Comparison of ENCODE assay signal across 17 cellular contexts in the genomic region with DNA sequence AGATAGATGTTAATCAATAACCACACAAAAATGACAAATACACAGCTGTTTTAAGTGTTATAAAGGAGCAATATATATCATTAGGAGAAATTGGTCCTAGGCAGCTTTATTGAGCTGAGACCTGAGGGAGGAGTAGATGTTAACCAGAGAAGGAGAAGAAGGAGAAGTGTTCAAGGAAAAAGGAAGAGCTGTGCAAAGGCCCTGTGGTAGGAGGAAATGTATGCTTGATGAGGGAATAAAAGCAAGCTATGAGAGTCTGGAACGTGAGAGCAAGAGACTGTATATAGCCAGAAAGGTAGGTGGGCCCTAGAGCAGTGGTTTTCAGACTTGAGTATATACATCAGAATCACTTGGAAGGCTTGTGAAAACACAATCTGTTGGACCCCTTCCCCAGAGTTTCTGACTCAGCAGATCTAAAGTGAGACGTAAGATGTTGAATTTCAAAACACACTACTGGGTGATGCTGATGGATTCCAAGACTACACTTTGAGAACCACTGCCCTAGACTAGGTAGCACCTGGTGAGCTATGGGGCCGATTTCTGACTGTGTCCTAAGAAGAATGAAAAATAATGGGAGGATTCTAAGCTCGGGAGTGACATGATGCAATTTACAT.
A peak's percentile ranks its signal among the peaks of the same experiment; 100 is the strongest.
DNase-seq lines count a peak whose midpoint lies in the region; ATAC-seq, FAIRE-seq and TF ChIP-seq lines count a peak whose summit lies in the region.
"Had no signal": no experiment of that assay in that cellular context is flagged by ENCODE, and none has a peak within 500 bp of the region (broad histone marks: within the 10 kb centered on the region; RNA-seq: fewer than 3 reads in every experiment).

No MANE protein-coding gene starts in this region.

- H3K36me3 ChIP-seq in Caco-2 (ENCODE audit: control insufficient read depth, insufficient read depth, low read length) (no peaks in the 10 kb centered on the region), Loucy (ENCODE audit: insufficient read depth, low read length) (no peaks in the 10 kb centered on the region), astrocyte (ENCODE audit: insufficient read depth, low read length) (no peaks in the 10 kb centered on the region), mesenchymal stem cell (ENCODE audit: control insufficient read depth in 1 of 2, insufficient read depth in 2 of 2, low read depth in 1 of 2, low read length in 2 of 2) (no peaks in the 10 kb centered on the region), mesendoderm (ENCODE audit: control insufficient read depth, insufficient read depth, low read length) (no peaks in the 10 kb centered on the region)
- H3K36me3 ChIP-seq: BLaER1, HAP-1 had no signal

- H2BK15ac ChIP-seq in mesenchymal stem cell (ENCODE audit: low read depth, poor library complexity, severe bottlenecking) (no peak overlapping the region), mesendoderm (replicated peaks; ENCODE audit: low read depth) (no peak overlapping the region)

- H3K4ac ChIP-seq in mesenchymal stem cell (ENCODE audit: low read depth in 1 of 2, low read length in 2 of 2), result no peak overlapping the region
- H3K4ac ChIP-seq in mesendoderm (ENCODE audit: low read depth, low read length), result no peak overlapping the region

- 92% methylated on average over 4 of the region's 4 CpGs for WGBS in mesenchymal stem cell
- no CpG with 5 or more reads among the region's 4 CpGs for whole genome bisulfite sequencing in mesendoderm (ENCODE audit: extremely low coverage, insufficient coverage, low lambda C conversion rate)

- no peak overlapping the region for H2AFZ ChIP-seq in Loucy (ENCODE audit: low read length)
- H2AFZ ChIP-seq in astrocyte (ENCODE audit: low read depth, low read length), result no peak overlapping the region
- H2AFZ ChIP-seq in mesenchymal stem cell (ENCODE audit: low read depth, low read length), result no peak overlapping the region
- H2AFZ ChIP-seq: GM23248 had no signal

- H3K79me1 ChIP-seq in mesenchymal stem cell (replicated peaks; ENCODE audit: low read length, poor library complexity, severe bottlenecking) (no peaks in the 10 kb centered on the region), mesendoderm (ENCODE audit: low read length) (no peaks in the 10 kb centered on the region)

- intact Hi-C loops in Caco-2 (cut with micrococcal nuclease; ENCODE audit: unreplicated experiment), result no loop called here

- no peaks in the 10 kb centered on the region for H4K20me1 ChIP-seq in Loucy (ENCODE audit: insufficient read depth, low read length, poor library complexity, severe bottlenecking)
- no peaks in the 10 kb centered on the region for H4K20me1 ChIP-seq in astrocyte (ENCODE audit: insufficient read depth, low read length)
- H4K20me1 ChIP-seq: BLaER1 had no signal

- H3K27ac Mint-ChIP-seq in Caco-2 (ENCODE audit: unreplicated experiment), result peak overlapping the region; percentile 12
- peak overlapping the region; percentile 75 for H3K27ac Mint-ChIP-seq in astrocyte (ENCODE audit: unreplicated experiment)
- no peak overlapping the region for H3K27ac Mint-ChIP-seq in osteocyte (ENCODE audit: unreplicated experiment)
- H3K27ac Mint-ChIP-seq: CD14-positive monocyte had no signal

- H3K27me3 ChIP-seq in Caco-2 (replicated peaks; ENCODE audit: control insufficient read depth, insufficient read depth, low read length) (no peaks in the 10 kb centered on the region), Loucy (ENCODE audit: insufficient read depth, low read length, poor library complexity, severe bottlenecking) (no peaks in the 10 kb centered on the region), astrocyte (ENCODE audit: insufficient read depth, low read length) (no peaks in the 10 kb centered on the region), mesenchymal stem cell (ENCODE audit: control insufficient read depth in 1 of 2, insufficient read depth in 1 of 2, low read length in 2 of 2) (no peaks in the 10 kb centered on the region), mesendoderm (ENCODE audit: insufficient read depth, low read length, poor library complexity) (no peaks in the 10 kb centered on the region)
- H3K27me3 ChIP-seq: BLaER1 had no signal

- FAIRE-seq in astrocyte (lab: Jason Lieb, UNC), result no peak
- FAIRE-seq: GM12878, GM19239 had no signal

- H3K36me3 Mint-ChIP-seq in Caco-2 (ENCODE audit: insufficient read depth, unreplicated experiment) (no peaks in the 10 kb centered on the region), astrocyte (ENCODE audit: low read depth, unreplicated experiment) (no peaks in the 10 kb centered on the region), osteocyte (ENCODE audit: unreplicated experiment) (no peaks in the 10 kb centered on the region)
- H3K36me3 Mint-ChIP-seq: CD14-positive monocyte; CD4-positive, alpha-beta memory T cell had no signal

- H2BK120ac ChIP-seq in mesenchymal stem cell (ENCODE audit: low read depth, low read length) (no peak overlapping the region), mesendoderm (ENCODE audit: low read depth, low read length) (no peak overlapping the region)

- H4K5ac ChIP-seq in mesendoderm (ENCODE audit: low read length), result no peak overlapping the region

- DNase-seq in Caco-2 (no peak), astrocyte (ENCODE audit: low read depth) (no peak), mesenchymal stem cell (no peak), retina (no peak), mesendoderm (no peak), osteocyte (ENCODE audit: extremely low spot score, unreplicated experiment) (no peak)
- DNase-seq: 8988T; CD4-positive, alpha-beta memory T cell; DMS 273 treated with DMSO at 0.1 percent for 48 hours had no signal

- no peak for ATAC-seq in GM21717 (IDR thresholded peaks at IDR 0.05; ENCODE audit: unreplicated experiment)
- ATAC-seq: GM12878 had no signal

- H2AK5ac ChIP-seq in mesenchymal stem cell (ENCODE audit: low read length, severe bottlenecking) (peak overlapping the region; percentile 1), mesendoderm (ENCODE audit: low read length) (no peak overlapping the region)

- H3K23ac ChIP-seq in mesenchymal stem cell (ENCODE audit: low read length in 2 of 2), result no peak overlapping the region
- H3K23ac ChIP-seq in mesendoderm (ENCODE audit: low read length), result no peak overlapping the region

- H3K4me3 Mint-ChIP-seq in Caco-2 (ENCODE audit: unreplicated experiment) (no peak overlapping the region), astrocyte (ENCODE audit: unreplicated experiment) (no peak overlapping the region), osteocyte (ENCODE audit: unreplicated experiment) (no peak overlapping the region)
- H3K4me3 Mint-ChIP-seq: CD14-positive monocyte; CD4-positive, alpha-beta memory T cell had no signal

- H3K18ac ChIP-seq in mesenchymal stem cell (ENCODE audit: low read depth in 1 of 2, low read length in 2 of 2), result peak overlapping the region; percentile 54 to 58
- H3K18ac ChIP-seq in mesendoderm (ENCODE audit: low read length), result no peak overlapping the region

- H3K4me3 ChIP-seq in Caco-2 (ENCODE audit: low read depth, low read length), result no peak overlapping the region
- H3K4me3 ChIP-seq in Loucy (ENCODE audit: low read length, poor library complexity, severe bottlenecking), result no peak overlapping the region
- no peak overlapping the region for H3K4me3 ChIP-seq in astrocyte (ENCODE audit: insufficient read depth, low read depth, low read length)
- no peak overlapping the region for H3K4me3 ChIP-seq in mesenchymal stem cell (ENCODE audit: insufficient read depth in 1 of 2, low read depth in 1 of 2, low read length in 2 of 2)
- H3K4me3 ChIP-seq in mesendoderm (ENCODE audit: low read length), result no peak overlapping the region
- H3K4me3 ChIP-seq: BLaER1, GM12878, GM23248, HAP-1 had no signal

- H3K4me2 ChIP-seq in Loucy (ENCODE audit: low read depth, low read length, poor library complexity, severe bottlenecking), result peak overlapping the region; percentile 30
- H3K4me2 ChIP-seq in astrocyte (ENCODE audit: low read length), result peak overlapping the region; percentile 63
- H3K4me2 ChIP-seq in mesenchymal stem cell (ENCODE audit: low read length, poor library complexity, severe bottlenecking), result no peak overlapping the region
- no peak overlapping the region for H3K4me2 ChIP-seq in mesendoderm (ENCODE audit: low read length)
- H3K4me2 ChIP-seq: BLaER1 had no signal

- H3K9me3 Mint-ChIP-seq in Caco-2 (ENCODE audit: unreplicated experiment) (peaks cover 32% of the 10 kb centered on the region), astrocyte (ENCODE audit: unreplicated experiment) (peaks cover 2% of the 10 kb centered on the region), osteocyte (ENCODE audit: unreplicated experiment) (no peaks in the 10 kb centered on the region)

- H3K4me1 Mint-ChIP-seq in Caco-2 (ENCODE audit: low read depth, unreplicated experiment) (peaks cover 19% of the 10 kb centered on the region), astrocyte (ENCODE audit: low read depth, unreplicated experiment) (peaks cover 23% of the 10 kb centered on the region), osteocyte (ENCODE audit: unreplicated experiment) (peaks cover under 1% of the 10 kb centered on the region)
- H3K4me1 Mint-ChIP-seq: CD14-positive monocyte; CD4-positive, alpha-beta memory T cell had no signal

- no peak overlapping the region for H4K91ac ChIP-seq in mesenchymal stem cell (ENCODE audit: low read length)

- peak overlapping the region in 1 of 2 experiments; percentile 69 for H2BK12ac ChIP-seq in mesenchymal stem cell (ENCODE audit: low read length in 2 of 2)

- H3K14ac ChIP-seq in mesenchymal stem cell (ENCODE audit: low read length in 2 of 2), result no peak overlapping the region

- CTCF ChIA-PET in Caco-2 (lab: Charles Lee), result no interaction called here

- no peaks in the 10 kb centered on the region for H3K9me3 ChIP-seq in Caco-2
- H3K9me3 ChIP-seq in Loucy (ENCODE audit: insufficient read depth, low read depth, low read length), result no peaks in the 10 kb centered on the region
- no peaks in the 10 kb centered on the region for H3K9me3 ChIP-seq in astrocyte (ENCODE audit: insufficient read depth, low read depth, low read length)
- H3K9me3 ChIP-seq in mesenchymal stem cell (ENCODE audit: control insufficient read depth, low read length), result no peaks in the 10 kb centered on the region
- H3K9me3 ChIP-seq: BLaER1, HAP-1 had no signal

- H2BK5ac ChIP-seq in mesenchymal stem cell (ENCODE audit: low read depth, low read length, poor library complexity, severe bottlenecking), result no peak overlapping the region
- no peak overlapping the region for H2BK5ac ChIP-seq in mesendoderm (ENCODE audit: low read length)

- no peak overlapping the region for H3K27ac ChIP-seq in astrocyte (ENCODE audit: low read depth, low read length)
- no peak overlapping the region for H3K27ac ChIP-seq in mesenchymal stem cell (ENCODE audit: low read length, poor library complexity, severe bottlenecking)
- H3K27ac ChIP-seq in mesendoderm (ENCODE audit: low read depth, low read length), result no peak overlapping the region
- H3K27ac ChIP-seq: BLaER1, GM23248 had no signal

- no peak for TF ChIP-seq CTCF in Caco-2 (IDR thresholded peaks at IDR 0.05; ENCODE audit: insufficient read depth in 1 of 2, low read depth in 1 of 2, low read length in 1 of 2, severe bottlenecking in 1 of 2, unreplicated experiment in 1 of 2)
- TF ChIP-seq CTCF in Loucy (conservative IDR thresholded peaks at IDR 0.05; ENCODE audit: low read length), result no peak
- no peak for TF ChIP-seq CTCF in astrocyte (IDR thresholded peaks at IDR 0.05; ENCODE audit: insufficient read depth, low read depth, low read length)
- no peak for TF ChIP-seq CTCF in osteocyte (IDR thresholded peaks at IDR 0.05)

- no peaks in the 10 kb centered on the region for H3K9me2 ChIP-seq in Loucy (replicated peaks; ENCODE audit: low read depth, low read length)

- no TSS peak for BruUV-seq in Caco-2 (replicated peaks; lab: Mats Ljungman, UMichigan)

- peak overlapping the region; percentile 19 for H4K8ac ChIP-seq in mesenchymal stem cell (ENCODE audit: low read length)
- no peak overlapping the region for H4K8ac ChIP-seq in mesendoderm (ENCODE audit: low read depth, low read length)

- no peaks in the 10 kb centered on the region for H3K79me2 ChIP-seq in Loucy (ENCODE audit: insufficient read depth, low read length)
- H3K79me2 ChIP-seq in astrocyte (ENCODE audit: insufficient read depth, low read length), result no peaks in the 10 kb centered on the region
- H3K79me2 ChIP-seq in mesendoderm (ENCODE audit: control insufficient read depth, insufficient read depth, low read length), result no peaks in the 10 kb centered on the region

- H3K56ac ChIP-seq in mesendoderm (ENCODE audit: low read length), result no peak overlapping the region

- no peaks in the 10 kb centered on the region for H3K27me3 Mint-ChIP-seq in Caco-2 (ENCODE audit: insufficient read depth, unreplicated experiment)
- H3K27me3 Mint-ChIP-seq in astrocyte (ENCODE audit: low read depth, unreplicated experiment), result no peaks in the 10 kb centered on the region
- H3K27me3 Mint-ChIP-seq in osteocyte (ENCODE audit: unreplicated experiment), result no peaks in the 10 kb centered on the region
- H3K27me3 Mint-ChIP-seq: CD4-positive, alpha-beta memory T cell had no signal

- POLR2A ChIA-PET in Caco-2 (lab: Charles Lee), result no interaction called here

- peaks cover 9% of the 10 kb centered on the region for H3K4me1 ChIP-seq in Caco-2
- H3K4me1 ChIP-seq in Loucy (ENCODE audit: insufficient read depth, low read length, poor library complexity, severe bottlenecking), result peaks cover 5% of the 10 kb centered on the region
- peaks cover 11% of the 10 kb centered on the region for H3K4me1 ChIP-seq in astrocyte (ENCODE audit: insufficient read depth, low read length)
- peaks cover 4% of the 10 kb centered on the region for H3K4me1 ChIP-seq in mesenchymal stem cell (ENCODE audit: control insufficient read depth, insufficient read depth, low read depth, low read length)
- H3K4me1 ChIP-seq in mesendoderm (ENCODE audit: control insufficient read depth, low read depth, low read length), result peaks cover 1% of the 10 kb centered on the region
- H3K4me1 ChIP-seq: BLaER1, HAP-1 had no signal

- H3K9ac ChIP-seq in Loucy (ENCODE audit: low read depth, low read length, poor library complexity, severe bottlenecking) (no peak overlapping the region), astrocyte (ENCODE audit: low read length) (no peak overlapping the region), mesenchymal stem cell (ENCODE audit: low read length) (no peak overlapping the region), mesendoderm (ENCODE audit: low read length) (no peak overlapping the region)
- H3K9ac ChIP-seq: BLaER1, GM23248 had no signal

- H3F3A ChIP-seq in Loucy (ENCODE audit: low read depth), result no peaks in the 10 kb centered on the region

Comparison
In these comparisons a context has a peak if more than half of its experiments do, and no peak if none do; other contexts are left out.
1. H3K4me2 ChIP-seq: peak in Loucy (single experiment) and astrocyte (single experiment); none in mesenchymal stem cell (single experiment) and mesendoderm (single experiment).